In the genomic region with DNA sequence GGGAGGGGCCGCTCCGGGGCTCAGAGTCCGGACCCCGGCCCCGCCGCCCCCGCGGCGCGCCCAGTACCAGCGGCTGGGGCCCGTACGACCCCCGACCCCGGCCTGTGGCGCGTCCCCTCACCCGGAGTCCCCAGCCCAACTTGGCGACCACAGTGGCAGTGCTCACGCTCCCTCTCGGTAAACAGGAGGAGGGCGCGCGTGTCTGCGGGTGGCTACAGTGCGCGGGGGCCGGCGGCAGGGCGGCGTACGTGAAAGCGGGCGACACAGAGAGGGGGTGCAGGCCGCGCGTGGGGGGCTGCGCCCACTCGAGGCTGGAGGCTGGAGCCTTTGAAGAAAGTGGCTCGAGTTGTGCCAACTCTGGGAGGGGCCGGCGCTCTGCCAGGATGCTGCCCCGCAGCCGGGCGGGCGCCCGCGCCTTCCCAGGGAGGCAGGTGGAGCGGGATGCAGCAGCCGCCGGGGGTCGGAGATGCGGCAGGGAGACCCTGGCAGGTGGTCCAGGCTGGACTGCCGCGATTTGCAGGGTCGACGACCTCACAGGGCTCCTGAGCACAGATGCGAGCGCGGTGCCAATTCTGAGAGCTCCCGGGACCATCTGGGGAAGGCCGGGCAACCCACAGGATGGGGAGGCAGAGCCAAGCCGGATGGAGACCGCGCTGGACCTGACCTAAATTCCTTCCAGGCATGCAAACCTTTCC, we compare ENCODE assay signal across 7 cellular contexts. TPM values are rescaled to one million over a fixed set of nuclear protein-coding genes. Genes with fewer than 3 reads are reported as not detected.
DNase-seq lines count a peak whose midpoint lies in the region; ATAC-seq, FAIRE-seq and TF ChIP-seq lines count a peak whose summit lies in the region.

No MANE protein-coding gene starts in this region.

- no peaks in the 10 kb centered on the region for H3K9me3 ChIP-seq in pancreas

- no peaks in the 10 kb centered on the region for H3K4me1 Mint-ChIP-seq in activated T-helper 1 cell treated with anti-CD3 and anti-CD28 coated beads, Interleukin-12 subunit alpha, Interleukin-12 subunit beta, Interleukin-2, Interleukin-4 antibody, amounts not matched to agents 30 ng/mL and 10 ng/mL and 1 ng/mL, durations not matched to agents 14 hours and 24 hours and 36 hours (ENCODE audit: low read depth)

- peaks cover 0 to 9% (median 0%) of the 10 kb centered on the region in 4 donors for H3K27me3 ChIP-seq in pancreas

- H3K4me3 Mint-ChIP-seq in activated T-helper 1 cell treated with anti-CD3 and anti-CD28 coated beads, Interleukin-12 subunit alpha, Interleukin-12 subunit beta, Interleukin-2, Interleukin-4 antibody, amounts not matched to agents 30 ng/mL and 10 ng/mL and 1 ng/mL, durations not matched to agents 14 hours and 24 hours and 36 hours, result peak overlapping the region; percentile 66

- intact Hi-C loops in activated T-helper 1 cell treated with anti-CD3 and anti-CD28 coated beads, Interleukin-12 subunit alpha, Interleukin-12 subunit beta, Interleukin-2, Interleukin-4 antibody, amounts not matched to agents 30 ng/mL and 10 ng/mL and 1 ng/mL, durations not matched to agents 14 hours and 24 hours and 36 hours (cut with micrococcal nuclease), result loop anchor here (1.0 to 10.0 kb wide), 3 partner anchors 85 to 247 kb away; no protein-coding TSS in a partner anchor
- intact Hi-C loops in Right ventricle myocardium superior (cut with DNase I), result loop anchor here (2.0 kb wide), 2 partner anchors 103 to 161 kb away; no protein-coding TSS in a partner anchor
- intact Hi-C loops in pancreas (cut with DNase I), result loop anchor here in 1 of 3 donors (5.0 kb wide), 1 partner anchor 105 kb away; no protein-coding TSS in a partner anchor

- TF ChIP-seq CTCF in pancreas (IDR thresholded peaks at IDR 0.05), result no peak

- peak; percentile 6 for ATAC-seq in HG03159 (IDR thresholded peaks at IDR 0.05; ENCODE audit: unreplicated experiment)
- peak; percentile 56 for ATAC-seq in Right ventricle myocardium superior (ENCODE audit: poor library complexity)
- ATAC-seq in pancreas, result peak; percentile 18 to 22 (median 20)
- no peak for ATAC-seq in GM18520 (IDR thresholded peaks at IDR 0.05; ENCODE audit: unreplicated experiment)

- H3K27ac Mint-ChIP-seq in activated T-helper 1 cell treated with anti-CD3 and anti-CD28 coated beads, Interleukin-12 subunit alpha, Interleukin-12 subunit beta, Interleukin-2, Interleukin-4 antibody, amounts not matched to agents 30 ng/mL and 10 ng/mL and 1 ng/mL, durations not matched to agents 14 hours and 24 hours and 36 hours, result no peak overlapping the region

- H3K27ac ChIP-seq in pancreas, result peak overlapping the region in 2 of 4 donors; percentile 33 to 60

- FAIRE-seq in pancreas (lab: Jason Lieb, UNC), result no peak

- no peaks in the 10 kb centered on the region for H3K36me3 Mint-ChIP-seq in activated T-helper 1 cell treated with anti-CD3 and anti-CD28 coated beads, Interleukin-12 subunit alpha, Interleukin-12 subunit beta, Interleukin-2, Interleukin-4 antibody, amounts not matched to agents 30 ng/mL and 10 ng/mL and 1 ng/mL, durations not matched to agents 14 hours and 24 hours and 36 hours (ENCODE audit: low read depth)

- peaks cover 0 to 6% (median 3%) of the 10 kb centered on the region in 3 donors for H3K4me1 ChIP-seq in pancreas

- peak overlapping the region; percentile 24 to 64 (median 40) for H3K4me3 ChIP-seq in pancreas

- H3K36me3 ChIP-seq in pancreas, result no peaks in the 10 kb centered on the region

- DNase-seq in activated T-helper 1 cell treated with anti-CD3 and anti-CD28 coated beads, Interleukin-12 subunit alpha, Interleukin-12 subunit beta, Interleukin-2, Interleukin-4 antibody, amounts not matched to agents 30 ng/mL and 10 ng/mL and 1 ng/mL, durations not matched to agents 14 hours and 24 hours and 36 hours (ENCODE audit: low spot score), result no peak
- DNase-seq in Right ventricle myocardium superior (peak; percentile 75), pancreas (peak in 3 of 6 donors; percentile 21 to 74 (median 26)), dedifferentiated amniotic fluid mesenchymal stem cell (ENCODE audit: extremely low spot score) (no peak), DMS79 (lab: John Stamatoyannopoulos, UW) (no peak)

- 5 to 6% methylated on average over 62 to 65 of the region's 65 CpGs for WGBS in pancreas, 2 donors

- H3K27me3 Mint-ChIP-seq in activated T-helper 1 cell treated with anti-CD3 and anti-CD28 coated beads, Interleukin-12 subunit alpha, Interleukin-12 subunit beta, Interleukin-2, Interleukin-4 antibody, amounts not matched to agents 30 ng/mL and 10 ng/mL and 1 ng/mL, durations not matched to agents 14 hours and 24 hours and 36 hours (ENCODE audit: insufficient read depth), result peaks cover 23% of the 10 kb centered on the region

- H3K9me3 Mint-ChIP-seq in activated T-helper 1 cell treated with anti-CD3 and anti-CD28 coated beads, Interleukin-12 subunit alpha, Interleukin-12 subunit beta, Interleukin-2, Interleukin-4 antibody, amounts not matched to agents 30 ng/mL and 10 ng/mL and 1 ng/mL, durations not matched to agents 14 hours and 24 hours and 36 hours, result no peaks in the 10 kb centered on the region

RNA-seq across cellular contexts. Expression of a gene that starts 0.7 kb away (rescaled TPM):
- total RNA-seq in activated T-helper 1 cell treated with anti-CD3 and anti-CD28 coated beads, Interleukin-12 subunit alpha, Interleukin-12 subunit beta, Interleukin-2, Interleukin-4 antibody, amounts not matched to agents 30 ng/mL and 10 ng/mL and 1 ng/mL, durations not matched to agents 14 hours and 24 hours and 36 hours, result 40.8 and 41.8 TPM in 2 replicates
- total RNA-seq in Right ventricle myocardium superior (16.0 TPM), pancreas (1 to 10 TPM; 1.0 to 7.1 (median 3.7) TPM)
- polyA plus RNA-seq in pancreas, result 1 to 10 TPM; 1.7 to 1.8 TPM

RNA-seq across cellular contexts. Expression of a gene that starts 14.8 kb away (rescaled TPM):
- total RNA-seq in activated T-helper 1 cell treated with anti-CD3 and anti-CD28 coated beads, Interleukin-12 subunit alpha, Interleukin-12 subunit beta, Interleukin-2, Interleukin-4 antibody, amounts not matched to agents 30 ng/mL and 10 ng/mL and 1 ng/mL, durations not matched to agents 14 hours and 24 hours and 36 hours, result not detected in 2 replicates
- not detected for total RNA-seq in Right ventricle myocardium superior
- under 1 TPM in 5 of 6 donors, not detected in 1; 0.18 to 0.84 (median 0.44) TPM for total RNA-seq in pancreas
- under 1 TPM in 1 of 2 donors, not detected in 1; 0.56 TPM for polyA plus RNA-seq in pancreas
